Comparison of ENCODE assay signal across 27 cellular contexts in the genomic region with DNA sequence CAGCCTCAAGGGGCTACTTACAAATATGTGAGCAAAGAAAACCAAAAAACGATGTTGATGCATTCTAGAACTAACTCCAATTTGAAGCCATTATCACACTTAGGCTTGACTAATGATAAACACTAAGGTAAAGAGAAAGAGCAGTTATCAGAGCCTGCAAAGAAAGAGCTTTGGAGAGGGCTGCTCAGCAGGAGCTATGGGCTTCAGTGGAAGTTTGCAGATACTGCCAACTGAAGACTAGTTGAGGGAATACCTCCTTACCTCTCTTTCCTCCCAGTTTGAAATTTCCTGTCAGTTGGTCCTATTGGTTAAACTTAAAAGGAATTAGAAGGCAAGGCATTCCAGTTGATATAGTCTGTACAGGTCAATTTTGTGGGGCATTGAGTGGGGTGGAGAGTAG.
"Had no signal": no experiment of that assay in that cellular context is flagged by ENCODE, and none has a peak within 500 bp of the region (broad histone marks: within the 10 kb centered on the region; RNA-seq: fewer than 3 reads in every experiment).

No MANE protein-coding gene starts in this region.

- H3K9me3 Mint-ChIP-seq: mesothelial cell of epicardium, neural crest cell had no signal

- H3K27ac ChIP-seq: epithelial cell of prostate, foreskin keratinocyte, gastroesophageal sphincter, heart left ventricle, hepatocyte, lower lobe of right lung, parathyroid adenoma, right lobe of liver, suprapubic skin, transverse colon, upper lobe of right lung, uterus had no signal

- H3K27me3 ChIP-seq: foreskin keratinocyte, gastroesophageal sphincter, heart left ventricle, hepatocyte, right lobe of liver, suprapubic skin, transverse colon, upper lobe of right lung, uterus had no signal

- H3K4me3 Mint-ChIP-seq: mesothelial cell of epicardium; naive B cell; natural killer cell treated with Interleukin-12 subunit alpha and Interleukin-12 subunit beta and Interleukin-15 and Interleukin-18, amount 100 ng/mL, for 72 hours; neural crest cell; stimulated activated naive CD8-positive, alpha-beta T cell treated with anti-CD3 and anti-CD28 coated beads, Interleukin-15, amount 100 ng/mL, for 72 hours had no signal

- H3K4me1 Mint-ChIP-seq: mesothelial cell of epicardium; naive B cell; neural crest cell; stimulated activated naive CD8-positive, alpha-beta T cell treated with anti-CD3 and anti-CD28 coated beads, Interleukin-15, amount 100 ng/mL, for 72 hours had no signal

- ATAC-seq: esophagus mucosa; foreskin keratinocyte; gastroesophageal sphincter; heart left ventricle; left ventricle myocardium superior; lower lobe of right lung; mucosa of descending colon; natural killer cell treated with Interleukin-12 subunit alpha and Interleukin-12 subunit beta and Interleukin-15 and Interleukin-18, amount 100 ng/mL, for 72 hours; right lobe of liver; stimulated activated naive CD8-positive, alpha-beta T cell treated with anti-CD3 and anti-CD28 coated beads, Interleukin-15, amount 100 ng/mL, for 72 hours; upper lobe of right lung had no signal

- H3K36me3 Mint-ChIP-seq: mesothelial cell of epicardium; naive B cell; natural killer cell treated with Interleukin-12 subunit alpha and Interleukin-12 subunit beta and Interleukin-15 and Interleukin-18, amount 100 ng/mL, for 72 hours had no signal

- H3K4me3 ChIP-seq: gastroesophageal sphincter, heart left ventricle, hepatocyte, lower lobe of right lung, mucosa of descending colon, right lobe of liver, suprapubic skin, transverse colon, upper lobe of right lung, uterus had no signal

- H3K36me3 ChIP-seq: gastroesophageal sphincter, heart left ventricle, lower lobe of right lung, right lobe of liver, suprapubic skin, transverse colon, upper lobe of right lung, uterus had no signal

- H3K27ac Mint-ChIP-seq: mesothelial cell of epicardium; naive B cell; progenitor cell of endocrine pancreas; stimulated activated naive CD8-positive, alpha-beta T cell treated with anti-CD3 and anti-CD28 coated beads, Interleukin-15, amount 100 ng/mL, for 72 hours had no signal

- H3K9ac ChIP-seq: parathyroid adenoma had no signal

- DNase-seq: cortex of kidney; effector CD4-positive, alpha-beta T cell; foreskin keratinocyte; heart left ventricle; left ventricle myocardium superior; lower lobe of right lung; mucosa of descending colon; naive B cell; right lobe of liver; small intestine; stimulated activated CD4-positive, alpha-beta T cell treated with anti-CD3 and anti-CD28 coated beads, Interleukin-15, amount 100 ng/mL, for 24 hours; stimulated activated CD4-positive, alpha-beta T cell treated with anti-CD3 and anti-CD28 coated beads, Interleukin-2, amount 100 ng/mL, for 48 hours; stimulated activated naive CD4-positive, alpha-beta T cell; stimulated activated naive CD8-positive, alpha-beta T cell treated with anti-CD3 and anti-CD28 coated beads, Interleukin-15, amount 100 ng/mL, for 72 hours; transverse colon; upper lobe of right lung; uterus had no signal

- H3K4me1 ChIP-seq: foreskin keratinocyte, gastroesophageal sphincter, heart left ventricle, lower lobe of right lung, parathyroid adenoma, right lobe of liver, suprapubic skin, transverse colon, upper lobe of right lung, uterus had no signal

- H3K79me2 ChIP-seq: hepatocyte, parathyroid adenoma had no signal

- H3K9me3 ChIP-seq: gastroesophageal sphincter, lower lobe of right lung, right lobe of liver, suprapubic skin, transverse colon, upper lobe of right lung, uterus had no signal

- H3K4me2 ChIP-seq: hepatocyte had no signal

- H3K27me3 Mint-ChIP-seq: naive B cell; natural killer cell treated with Interleukin-12 subunit alpha and Interleukin-12 subunit beta and Interleukin-15 and Interleukin-18, amount 100 ng/mL, for 72 hours; progenitor cell of endocrine pancreas; stimulated activated naive CD8-positive, alpha-beta T cell treated with anti-CD3 and anti-CD28 coated beads, Interleukin-15, amount 100 ng/mL, for 72 hours had no signal
